ENCODE assay signal across 8 cellular contexts in genomic region chr17:48577330-48577945, GRCh38. TPM values are rescaled to one million over a fixed set of nuclear protein-coding genes. Genes with fewer than 3 reads are reported as not detected.
DNase-seq lines count a peak whose midpoint lies in the region; ATAC-seq, FAIRE-seq and TF ChIP-seq lines count a peak whose summit lies in the region.

No MANE protein-coding gene starts in this region.

- no peak for FAIRE-seq in frontal cortex (lab: Jason Lieb, UNC)

- TF ChIP-seq POLR2A in right lobe of liver (IDR thresholded peaks at IDR 0.05) = no peak

- CTCF ChIA-PET in activated naive CD4-positive, alpha-beta T cell treated with anti-CD3 and anti-CD28 coated beads, Interleukin-2, amount 10 ng/mL, durations not matched to agents 7 days and 5 days (lab: Charles Lee) = interaction anchor here (1.3 kb wide), 1 partner anchor 241 kb away, joined by 3 read pairs; no protein-coding TSS in a partner anchor

- H3K9me3 Mint-ChIP-seq in stimulated activated naive CD8-positive, alpha-beta T cell treated with anti-CD3 and anti-CD28 coated beads, Interleukin-15, Interleukin-2, amounts not matched to agents 100 ng/mL and 50 ng/mL, for 24 hours = no peaks in the 10 kb centered on the region
- no peaks in the 10 kb centered on the region for H3K9me3 Mint-ChIP-seq in activated naive CD4-positive, alpha-beta T cell treated with anti-CD3 and anti-CD28 coated beads, Interleukin-2, amount 10 ng/mL, durations not matched to agents 7 days and 5 days

- DNase-seq in stimulated activated naive CD8-positive, alpha-beta T cell treated with anti-CD3 and anti-CD28 coated beads, Interleukin-15, Interleukin-2, amounts not matched to agents 100 U/mL and 50 U/mL, for 24 hours = no peak
- peak; percentile 44 for DNase-seq in activated naive CD4-positive, alpha-beta T cell treated with anti-CD3 and anti-CD28 coated beads, Interleukin-2, amount 10 ng/mL, durations not matched to agents 7 days and 5 days
- no peak for DNase-seq in right lobe of liver
- DNase-seq in aorta = peak in 1 of 2 donors; percentile 71
- DNase-seq in frontal cortex (ENCODE audit: low spot score in 2 of 2) = no peak
- no peak for DNase-seq in DMS79 treated with DMSO at 0.1 percent for 48 hours (lab: John Stamatoyannopoulos, UW)

- H3K4me3 ChIP-seq in right lobe of liver (peak overlapping the region; percentile 14 to 46 (median 27)), aorta (ENCODE audit: low read length in 2 of 2) (peak overlapping the region; percentile 40 to 68)

- H3K27ac ChIP-seq in right lobe of liver (peak overlapping the region; percentile 57 to 79 (median 63)), aorta (ENCODE audit: low read depth in 1 of 2, low read length in 2 of 2) (peak overlapping the region; percentile 49 to 88)

- H3K27me3 Mint-ChIP-seq in stimulated activated naive CD8-positive, alpha-beta T cell treated with anti-CD3 and anti-CD28 coated beads, Interleukin-15, Interleukin-2, amounts not matched to agents 100 ng/mL and 50 ng/mL, for 24 hours = peaks cover 45% of the 10 kb centered on the region
- peaks cover 74% of the 10 kb centered on the region for H3K27me3 Mint-ChIP-seq in activated naive CD4-positive, alpha-beta T cell treated with anti-CD3 and anti-CD28 coated beads, Interleukin-2, amount 10 ng/mL, durations not matched to agents 7 days and 5 days

- peaks cover 36% of the 10 kb centered on the region for H3K4me1 Mint-ChIP-seq in stimulated activated naive CD8-positive, alpha-beta T cell treated with anti-CD3 and anti-CD28 coated beads, Interleukin-15, Interleukin-2, amounts not matched to agents 100 ng/mL and 50 ng/mL, for 24 hours (ENCODE audit: low read depth)
- peaks cover 83% of the 10 kb centered on the region for H3K4me1 Mint-ChIP-seq in activated naive CD4-positive, alpha-beta T cell treated with anti-CD3 and anti-CD28 coated beads, Interleukin-2, amount 10 ng/mL, durations not matched to agents 7 days and 5 days

- WGBS in right lobe of liver (ENCODE audit: insufficient coverage, low coverage, low lambda C conversion rate, missing lambda C conversion rate) = 2% methylated on average over 17 of the region's 19 CpGs
- 1 to 5% methylated on average over 19 of the region's 19 CpGs for WGBS in aorta, 2 donors

- H3K9me3 ChIP-seq in right lobe of liver (no peaks in the 10 kb centered on the region), aorta (ENCODE audit: control insufficient read depth, low read length) (no peaks in the 10 kb centered on the region)

- H3K36me3 ChIP-seq in right lobe of liver = no peaks in the 10 kb centered on the region
- no peaks in the 10 kb centered on the region for H3K36me3 ChIP-seq in aorta (ENCODE audit: control insufficient read depth in 1 of 2, insufficient read depth in 2 of 2, low read length in 1 of 2)

- intact Hi-C loops in right lobe of liver (cut with DNase I) (no loop called here), aorta (cut with DNase I) (loop anchor here in 1 of 2 donors (1.0 kb wide), 2 partner anchors 30 to 34 kb away; no protein-coding TSS in a partner anchor)

- no peak for ATAC-seq in stimulated activated naive CD8-positive, alpha-beta T cell treated with anti-CD3 and anti-CD28 coated beads, Interleukin-15, Interleukin-2, amounts not matched to agents 100 U/mL and 50 U/mL, for 24 hours
- ATAC-seq in right lobe of liver (no peak), aorta (ENCODE audit: low FRiP score) (no peak), HG03139 (IDR thresholded peaks at IDR 0.05; ENCODE audit: unreplicated experiment) (no peak)

- H3K4me3 Mint-ChIP-seq in stimulated activated naive CD8-positive, alpha-beta T cell treated with anti-CD3 and anti-CD28 coated beads, Interleukin-15, Interleukin-2, amounts not matched to agents 100 ng/mL and 50 ng/mL, for 24 hours = peak overlapping the region; percentile 77
- peak overlapping the region; percentile 84 for H3K4me3 Mint-ChIP-seq in activated naive CD4-positive, alpha-beta T cell treated with anti-CD3 and anti-CD28 coated beads, Interleukin-2, amount 10 ng/mL, durations not matched to agents 7 days and 5 days

- H3K27ac Mint-ChIP-seq in stimulated activated naive CD8-positive, alpha-beta T cell treated with anti-CD3 and anti-CD28 coated beads, Interleukin-15, Interleukin-2, amounts not matched to agents 100 ng/mL and 50 ng/mL, for 24 hours = peak overlapping the region; percentile 36
- no peak overlapping the region for H3K27ac Mint-ChIP-seq in activated naive CD4-positive, alpha-beta T cell treated with anti-CD3 and anti-CD28 coated beads, Interleukin-2, amount 10 ng/mL, durations not matched to agents 7 days and 5 days

- no peaks in the 10 kb centered on the region for H3K36me3 Mint-ChIP-seq in stimulated activated naive CD8-positive, alpha-beta T cell treated with anti-CD3 and anti-CD28 coated beads, Interleukin-15, Interleukin-2, amounts not matched to agents 100 ng/mL and 50 ng/mL, for 24 hours (ENCODE audit: low read depth)
- peaks cover 19% of the 10 kb centered on the region for H3K36me3 Mint-ChIP-seq in activated naive CD4-positive, alpha-beta T cell treated with anti-CD3 and anti-CD28 coated beads, Interleukin-2, amount 10 ng/mL, durations not matched to agents 7 days and 5 days

- no peak for TF ChIP-seq CTCF in right lobe of liver (IDR thresholded peaks at IDR 0.05)

- peaks cover 0 to 42% of the 10 kb centered on the region in 2 donors for H3K27me3 ChIP-seq in right lobe of liver
- H3K27me3 ChIP-seq in aorta (ENCODE audit: control insufficient read depth in 1 of 2, insufficient read depth in 2 of 2, low read length in 1 of 2) = no peaks in the 10 kb centered on the region

- H3K4me1 ChIP-seq in right lobe of liver (peaks cover 0 to 7% (median 0%) of the 10 kb centered on the region in 4 donors), aorta (ENCODE audit: control insufficient read depth in 1 of 2, insufficient read depth in 2 of 2, low read length in 2 of 2) (peaks cover 0 to 7% of the 10 kb centered on the region in 2 donors)

RNA-seq across cellular contexts. Expression of gene HOXB4, which starts 0.7 kb away (rescaled TPM):
- total RNA-seq in right lobe of liver = 1 to 10 TPM in 1 of 6 experiments, under 1 TPM in 5; 0.31 to 1.1 (median 0.68) TPM
- 10 to 100 TPM in 1 of 2 donors, 1 to 10 TPM in 1; 6.6 to 17.9 TPM for total RNA-seq in aorta
- polyA plus RNA-seq in aorta = 10 to 100 TPM in 1 of 2 donors, 1 to 10 TPM in 1; 1.4 to 11.5 TPM
- not detected for total RNA-seq in frontal cortex

RNA-seq across cellular contexts. Expression of gene HOXB3, which starts 12.6 kb away (rescaled TPM):
- total RNA-seq in right lobe of liver = 1 to 10 TPM in 5 of 6 experiments, under 1 TPM in 1; 0.99 to 3.2 (median 2.6) TPM
- total RNA-seq in aorta = 10 to 100 TPM; 20.0 to 62.9 TPM
- 10 to 100 TPM in 1 of 2 donors, 1 to 10 TPM in 1; 2.4 to 30.5 TPM for polyA plus RNA-seq in aorta
- total RNA-seq in frontal cortex = not detected

RNA-seq across cellular contexts. Expression of gene HOXB5, which starts 16.1 kb away (rescaled TPM):
- total RNA-seq in right lobe of liver = under 1 TPM in 5 of 6 experiments, not detected in 1; 0.11 to 0.29 (median 0.19) TPM
- 1 to 10 TPM; 1.4 to 5.9 TPM for total RNA-seq in aorta
- polyA plus RNA-seq in aorta = 1 to 10 TPM in 1 of 2 donors, not detected in 1; 3.6 TPM
- not detected for total RNA-seq in frontal cortex

RNA-seq across cellular contexts. Expression of gene HOXB6, which starts 27.3 kb away (rescaled TPM):
- total RNA-seq in right lobe of liver (under 1 TPM; 0.18 to 0.83 (median 0.56) TPM), aorta (10 to 100 TPM in 1 of 2 donors, 1 to 10 TPM in 1; 5.8 to 16.8 TPM), frontal cortex (not detected)
- polyA plus RNA-seq in aorta = 1 to 10 TPM; 3.9 to 4.1 TPM

RNA-seq across cellular contexts. Expression of gene HOXB2, which starts 32.5 kb away (rescaled TPM):
- total RNA-seq in right lobe of liver (1 to 10 TPM; 1.1 to 1.9 (median 1.5) TPM), aorta (10 to 100 TPM; 25.4 to 36.9 TPM), frontal cortex (not detected)
- 10 to 100 TPM in 1 of 2 donors, 1 to 10 TPM in 1; 7.6 to 61.0 TPM for polyA plus RNA-seq in aorta

Comparison
In these comparisons a context has a peak if more than half of its experiments do, and no peak if none do; other contexts are left out.
1. RNA of gene HOXB3, which starts 12.6 kb away (total RNA-seq): 20.0 to 62.9 TPM in aorta; 0.99 to 3.2 TPM in right lobe of liver and not detected in frontal cortex (single experiment); every median in the first group is over 4 times any median in the second.